In the genomic region with DNA sequence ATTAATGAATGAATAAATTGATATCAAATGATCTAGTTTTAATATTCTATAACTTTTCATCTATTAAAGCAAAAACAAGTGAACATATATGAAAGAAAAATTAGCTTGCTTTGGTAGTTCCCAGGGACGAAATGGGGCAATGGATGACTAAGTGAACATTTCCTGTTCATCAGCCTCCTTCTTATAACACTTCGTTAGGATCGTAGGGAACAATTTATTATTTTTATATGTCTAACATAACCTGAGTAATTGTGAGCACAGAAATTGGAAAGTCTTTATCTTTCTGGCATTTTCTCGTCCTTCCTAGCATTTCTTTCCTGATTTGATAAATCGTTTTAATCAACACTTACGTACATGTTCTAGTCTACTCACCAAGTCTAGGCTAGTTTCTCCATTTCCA, we compare ENCODE assay signal across 29 cellular contexts. TPM values are rescaled to one million over a fixed set of nuclear protein-coding genes. Genes with fewer than 3 reads are reported as not detected.
DNase-seq lines count a peak whose midpoint lies in the region; ATAC-seq, FAIRE-seq and TF ChIP-seq lines count a peak whose summit lies in the region.
"Had no signal": no experiment of that assay in that cellular context is flagged by ENCODE, and none has a peak within 500 bp of the region (broad histone marks: within the 10 kb centered on the region; RNA-seq: fewer than 3 reads in every experiment).

No MANE protein-coding gene starts in this region.

- CTCF ChIA-PET in OCI-LY7 (lab: Charles Lee; ENCODE audit: unreplicated experiment) = no interaction called here

- no peak overlapping the region for H3K9ac ChIP-seq in astrocyte (ENCODE audit: low read length)

- DNase-seq in RWPE2 (ENCODE audit: low spot score) (no peak), astrocyte (ENCODE audit: low read depth) (peak; percentile 39), epithelial cell of prostate (ENCODE audit: low read depth, low spot score) (no peak), hepatocyte (ENCODE audit: low spot score) (no peak), germinal center (ENCODE audit: low spot score) (no peak), OCI-LY7 (ENCODE audit: low spot score) (no peak)
- DNase-seq: ACHN; BE2C; C1 segment of cervical spinal cord; CD4-positive, CD25-positive, alpha-beta regulatory T cell; CD8-positive, alpha-beta memory T cell; COR-L47; DMS 273 treated with DMSO at 0.1 percent for 48 hours; DMS53; DND-41; EL; GOT3; H7; HFFc6; IMR-90 had no signal

- TF ChIP-seq CTCF in RWPE2 (IDR thresholded peaks at IDR 0.05; ENCODE audit: poor library complexity, severe bottlenecking) = no peak
- no peak for TF ChIP-seq CTCF in astrocyte (IDR thresholded peaks at IDR 0.05; ENCODE audit: insufficient read depth, low read depth, low read length)
- TF ChIP-seq CTCF in hepatocyte (IDR thresholded peaks at IDR 0.05; ENCODE audit: poor library complexity) = no peak
- no peak for TF ChIP-seq CTCF in OCI-LY7 (conservative IDR thresholded peaks at IDR 0.05; ENCODE audit: low read length)

- H3K27ac Mint-ChIP-seq in astrocyte (ENCODE audit: unreplicated experiment) = no peak overlapping the region
- H3K27ac Mint-ChIP-seq: CD4-positive, CD25-positive, alpha-beta regulatory T cell; CD8-positive, alpha-beta memory T cell; HFFc6 had no signal

- no peak overlapping the region for H3K4me3 ChIP-seq in RWPE2 (ENCODE audit: severe bottlenecking)
- H3K4me3 ChIP-seq in astrocyte (ENCODE audit: insufficient read depth, low read depth, low read length) = no peak overlapping the region
- no peak overlapping the region for H3K4me3 ChIP-seq in hepatocyte
- no peak overlapping the region for H3K4me3 ChIP-seq in OCI-LY7 (ENCODE audit: low read depth, low read length, poor library complexity, severe bottlenecking)
- H3K4me3 ChIP-seq: K562 had no signal

- H3K4me2 ChIP-seq in astrocyte (ENCODE audit: low read length) = no peak overlapping the region
- no peak overlapping the region for H3K4me2 ChIP-seq in hepatocyte
- H3K4me2 ChIP-seq in OCI-LY7 (ENCODE audit: low read length) = no peak overlapping the region

- FAIRE-seq in astrocyte (lab: Jason Lieb, UNC) = no peak
- FAIRE-seq: A204.1, G401.6, GM12892, GM18507, K562 had no signal

- no peaks in the 10 kb centered on the region for H3K36me3 Mint-ChIP-seq in astrocyte (ENCODE audit: low read depth, unreplicated experiment)
- H3K36me3 Mint-ChIP-seq: CD4-positive, CD25-positive, alpha-beta regulatory T cell; CD8-positive, alpha-beta memory T cell had no signal

- peaks cover 21% of the 10 kb centered on the region for H3K4me1 ChIP-seq in RWPE2 (ENCODE audit: insufficient read depth, poor library complexity, severe bottlenecking)
- H3K4me1 ChIP-seq in astrocyte (ENCODE audit: insufficient read depth, low read length) = no peaks in the 10 kb centered on the region
- no peaks in the 10 kb centered on the region for H3K4me1 ChIP-seq in hepatocyte (ENCODE audit: insufficient read depth)
- no peaks in the 10 kb centered on the region for H3K4me1 ChIP-seq in OCI-LY7 (ENCODE audit: insufficient read depth, low read length, poor library complexity, severe bottlenecking)
- H3K4me1 ChIP-seq: BE2C had no signal

- no peaks in the 10 kb centered on the region for H4K20me1 ChIP-seq in astrocyte (ENCODE audit: insufficient read depth, low read length)
- no peaks in the 10 kb centered on the region for H4K20me1 ChIP-seq in hepatocyte (ENCODE audit: insufficient read depth, poor library complexity, severe bottlenecking)
- H4K20me1 ChIP-seq in OCI-LY7 (ENCODE audit: insufficient read depth, low read length) = no peaks in the 10 kb centered on the region

- H3K4me1 Mint-ChIP-seq in astrocyte (ENCODE audit: low read depth, unreplicated experiment) = peaks cover 9% of the 10 kb centered on the region
- H3K4me1 Mint-ChIP-seq: CD4-positive, CD25-positive, alpha-beta regulatory T cell; CD8-positive, alpha-beta memory T cell had no signal

- no peak overlapping the region for H3K4me3 Mint-ChIP-seq in astrocyte (ENCODE audit: unreplicated experiment)
- H3K4me3 Mint-ChIP-seq: CD4-positive, CD25-positive, alpha-beta regulatory T cell; CD8-positive, alpha-beta memory T cell; HFFc6 had no signal

- intact Hi-C loops in OCI-LY7 (cut with micrococcal nuclease; ENCODE audit: unreplicated experiment) = no loop called here

- ATAC-seq in RWPE2 (ENCODE audit: low read depth) = no peak
- ATAC-seq in HG03571 (IDR thresholded peaks at IDR 0.05; ENCODE audit: unreplicated experiment) = no peak
- no peak for ATAC-seq in HG02970 (IDR thresholded peaks at IDR 0.05; ENCODE audit: low FRiP score, unreplicated experiment)
- ATAC-seq: HCT116 had no signal

- H3K9me2 ChIP-seq in hepatocyte (replicated peaks; ENCODE audit: insufficient read depth) (no peaks in the 10 kb centered on the region), OCI-LY7 (ENCODE audit: insufficient read depth, low read length) (no peaks in the 10 kb centered on the region)

- peaks cover 2% of the 10 kb centered on the region for H3K9me3 Mint-ChIP-seq in astrocyte (ENCODE audit: unreplicated experiment)
- H3K9me3 Mint-ChIP-seq: CD8-positive, alpha-beta memory T cell; HFFc6 had no signal

- H3K27ac ChIP-seq in RWPE2 (ENCODE audit: poor library complexity, severe bottlenecking) (peak overlapping the region; percentile 35), astrocyte (ENCODE audit: low read depth, low read length) (no peak overlapping the region), epithelial cell of prostate (peak overlapping the region; percentile 84), hepatocyte (peak overlapping the region; percentile 22), OCI-LY7 (ENCODE audit: low read depth, low read length, poor library complexity, severe bottlenecking) (no peak overlapping the region)

- H3K27me3 Mint-ChIP-seq in astrocyte (ENCODE audit: low read depth, unreplicated experiment) = no peaks in the 10 kb centered on the region
- H3K27me3 Mint-ChIP-seq: CD4-positive, CD25-positive, alpha-beta regulatory T cell had no signal

- POLR2A ChIA-PET in OCI-LY7 (lab: Charles Lee) = interaction anchor here (0.5 kb wide), 1 partner anchor 61 kb away, joined by 5 read pairs; no protein-coding TSS in a partner anchor

- no TSS peak for BruUV-seq in OCI-LY7 (replicated peaks; lab: Mats Ljungman, UMichigan)

- 96% methylated on average over 6 of the region's 6 CpGs for WGBS in hepatocyte (ENCODE audit: low lambda C conversion rate, missing lambda C conversion rate)

- H2AFZ ChIP-seq in astrocyte (ENCODE audit: low read depth, low read length) (no peak overlapping the region), hepatocyte (no peak overlapping the region), OCI-LY7 (ENCODE audit: low read length) (no peak overlapping the region)

- H3K27me3 ChIP-seq in RWPE2 (ENCODE audit: insufficient read depth, poor library complexity, severe bottlenecking) (no peaks in the 10 kb centered on the region), astrocyte (ENCODE audit: insufficient read depth, low read length) (no peaks in the 10 kb centered on the region), hepatocyte (no peaks in the 10 kb centered on the region)
- H3K27me3 ChIP-seq: BE2C had no signal

- no peaks in the 10 kb centered on the region for H3K9me3 ChIP-seq in RWPE2 (ENCODE audit: severe bottlenecking)
- H3K9me3 ChIP-seq in astrocyte (ENCODE audit: insufficient read depth, low read depth, low read length) = no peaks in the 10 kb centered on the region
- no peaks in the 10 kb centered on the region for H3K9me3 ChIP-seq in hepatocyte (ENCODE audit: low read depth)
- no peaks in the 10 kb centered on the region for H3K9me3 ChIP-seq in OCI-LY7 (ENCODE audit: low read length)
- H3K9me3 ChIP-seq: BE2C had no signal

- H3K36me3 ChIP-seq in RWPE2 (ENCODE audit: low read depth) (no peaks in the 10 kb centered on the region), astrocyte (ENCODE audit: insufficient read depth, low read length) (no peaks in the 10 kb centered on the region), hepatocyte (replicated peaks; ENCODE audit: insufficient read depth, low read depth) (no peaks in the 10 kb centered on the region), OCI-LY7 (ENCODE audit: insufficient read depth, low read length) (no peaks in the 10 kb centered on the region)
- H3K36me3 ChIP-seq: BE2C had no signal

- H3K79me2 ChIP-seq in astrocyte (ENCODE audit: insufficient read depth, low read length) (no peaks in the 10 kb centered on the region), hepatocyte (no peaks in the 10 kb centered on the region), OCI-LY7 (ENCODE audit: insufficient read depth, low read depth, low read length) (no peaks in the 10 kb centered on the region)

RNA-seq across cellular contexts. Expression of a gene that starts 59.1 kb away (rescaled TPM):
- 3.7 and 4.9 TPM in 2 replicates for total RNA-seq in astrocyte
- total RNA-seq in hepatocyte = 45.0 and 65.7 TPM in 2 replicates
- polyA plus RNA-seq in hepatocyte = 9.6 and 20.2 TPM in 2 replicates
- not detected in 2 replicates for total RNA-seq in OCI-LY7 (2014; rRNA removed; shearing (Covaris generic))
- total RNA-seq in OCI-LY7 (2022) = not detected in 2 replicates
- total RNA-seq: CD4-positive, CD25-positive, alpha-beta regulatory T cell; CD8-positive, alpha-beta memory T cell; HT-29 had no signal
- polyA plus RNA-seq: CD4-positive, CD25-positive, alpha-beta regulatory T cell; CD8-positive, alpha-beta memory T cell had no signal

Comparison
In these comparisons a context has a peak if more than half of its experiments do, and no peak if none do; other contexts are left out.
1. H3K27ac ChIP-seq: peak in RWPE2 (single experiment), epithelial cell of prostate (single experiment) and hepatocyte (single experiment); none in astrocyte (single experiment) and OCI-LY7 (single experiment).